In genomic region chr15:41284425-41285177, GRCh38 we compare ENCODE assay signal across 8 cellular contexts. TPM values are rescaled to one million over a fixed set of nuclear protein-coding genes. Genes with fewer than 3 reads are reported as not detected.
DNase-seq lines count a peak whose midpoint lies in the region; ATAC-seq and TF ChIP-seq lines count a peak whose summit lies in the region.

No MANE protein-coding gene starts in this region.

- H3K9me3 Mint-ChIP-seq in activated T-cell treated with anti-CD3 and anti-CD28 coated beads, Interleukin-2, amount 50 U/mL, for 4 hours, result no peaks in the 10 kb centered on the region

- CTCF ChIA-PET in RWPE1 (lab: Yijun Ruan, JAX), result no interaction called here

- H3K9me3 ChIP-seq in effector memory CD4-positive, alpha-beta T cell (ENCODE audit: control insufficient read depth, low read length), result no peaks in the 10 kb centered on the region
- H3K9me3 ChIP-seq in mesodermal cell (ENCODE audit: control insufficient read depth, low read length) (no peaks in the 10 kb centered on the region), uterus (no peaks in the 10 kb centered on the region)

- no peak for ATAC-seq in activated T-cell treated with anti-CD3 and anti-CD28 coated beads, Interleukin-2, amount 50 U/mL, for 4 hours
- no peak for ATAC-seq in HG03097 (IDR thresholded peaks at IDR 0.05; ENCODE audit: low FRiP score, unreplicated experiment)

- H3K4me3 ChIP-seq in effector memory CD4-positive, alpha-beta T cell (ENCODE audit: insufficient read depth, low read depth, low read length, poor library complexity, severe bottlenecking), result peak overlapping the region; percentile 82
- peak overlapping the region; percentile 81 for H3K4me3 ChIP-seq in mesodermal cell (ENCODE audit: extremely low read depth, insufficient read depth, low read length, poor library complexity, severe bottlenecking)
- peak overlapping the region; percentile 74 to 82 for H3K4me3 ChIP-seq in uterus

- H3K36me3 Mint-ChIP-seq in activated T-cell treated with anti-CD3 and anti-CD28 coated beads, Interleukin-2, amount 50 U/mL, for 4 hours (ENCODE audit: insufficient read depth), result peaks cover 33% of the 10 kb centered on the region

- H3K27me3 ChIP-seq in effector memory CD4-positive, alpha-beta T cell (replicated peaks; ENCODE audit: control insufficient read depth, insufficient read depth, low read length, poor library complexity, severe bottlenecking), result no peaks in the 10 kb centered on the region
- H3K27me3 ChIP-seq in uterus, result no peaks in the 10 kb centered on the region

- peak overlapping the region; percentile 99 for H3K4me3 Mint-ChIP-seq in activated T-cell treated with anti-CD3 and anti-CD28 coated beads, Interleukin-2, amount 50 U/mL, for 4 hours

- DNase-seq in activated T-cell treated with anti-CD3 and anti-CD28 coated beads, Interleukin-2, amount 50 U/mL, for 4 hours, result no peak
- DNase-seq in activated T-cell treated with anti-CD3 and anti-CD28 coated beads, Interleukin-2, amount 50 U/mL, for 48 hours, result no peak
- peak; percentile 34 for DNase-seq in RWPE1 (ENCODE audit: low spot score)
- no peak for DNase-seq in effector memory CD4-positive, alpha-beta T cell
- no peak for DNase-seq in uterus
- DNase-seq in OCI-M2 (lab: John Stamatoyannopoulos, UW; ENCODE audit: unreplicated experiment), result no peak

- TF ChIP-seq POLR2A in uterus (IDR thresholded peaks at IDR 0.05), result no peak

- H3K27me3 Mint-ChIP-seq in activated T-cell treated with anti-CD3 and anti-CD28 coated beads, Interleukin-2, amount 50 U/mL, for 4 hours (ENCODE audit: low read depth), result no peaks in the 10 kb centered on the region

- intact Hi-C loops in uterus (cut with DNase I; ENCODE audit: low total_unique reads), result no loop called here

- peak overlapping the region; percentile 91 for H3K27ac ChIP-seq in RWPE1
- H3K27ac ChIP-seq in effector memory CD4-positive, alpha-beta T cell (ENCODE audit: insufficient read depth, low read length, poor library complexity, severe bottlenecking), result peak overlapping the region; percentile 87
- H3K27ac ChIP-seq in mesodermal cell (ENCODE audit: low read depth, low read length, severe bottlenecking), result peak overlapping the region; percentile 62
- peak overlapping the region; percentile 88 to 89 for H3K27ac ChIP-seq in uterus

- TF ChIP-seq CTCF in RWPE1 (conservative IDR thresholded peaks at IDR 0.05; ENCODE audit: low read depth), result no peak
- no peak for TF ChIP-seq CTCF in uterus (IDR thresholded peaks at IDR 0.05)

- peaks cover 27% of the 10 kb centered on the region for H3K36me3 ChIP-seq in effector memory CD4-positive, alpha-beta T cell (ENCODE audit: control insufficient read depth, insufficient read depth, low read length)
- H3K36me3 ChIP-seq in mesodermal cell (ENCODE audit: control insufficient read depth, insufficient read depth, low read length) (peaks cover 50% of the 10 kb centered on the region), uterus (peaks cover 0 to 2% of the 10 kb centered on the region in 2 donors)

- 0 to 1% methylated on average over 13 to 18 of the region's 20 CpGs for WGBS in mesodermal cell (ENCODE audit: insufficient coverage in 2 of 2), 2 experiments

- POLR2A ChIA-PET in RWPE1 (lab: Yijun Ruan, JAX; ENCODE audit: low non-redundant PET), result interaction anchor here (1.0 kb wide), 1 partner anchor 76 kb away, joined by 3 read pairs; no protein-coding TSS in a partner anchor

- H3K4me1 ChIP-seq in effector memory CD4-positive, alpha-beta T cell (ENCODE audit: control insufficient read depth, insufficient read depth, low read length, poor library complexity, severe bottlenecking), result peaks cover 13% of the 10 kb centered on the region
- no peaks in the 10 kb centered on the region for H3K4me1 ChIP-seq in mesodermal cell (ENCODE audit: control insufficient read depth, insufficient read depth, low read length, poor library complexity, severe bottlenecking)
- peaks cover 0 to 3% of the 10 kb centered on the region in 2 donors for H3K4me1 ChIP-seq in uterus

- peaks cover 47% of the 10 kb centered on the region for H3K4me1 Mint-ChIP-seq in activated T-cell treated with anti-CD3 and anti-CD28 coated beads, Interleukin-2, amount 50 U/mL, for 4 hours (ENCODE audit: low read depth)

RNA-seq across cellular contexts. Expression of gene OIP5, which starts 47.8 kb away (rescaled TPM):
- total RNA-seq in activated T-cell treated with anti-CD3 and anti-CD28 coated beads, Interleukin-2, amount 50 U/mL, for 4 hours, result 10 to 100 TPM in 1 of 3 donors, 1 to 10 TPM in 2; 8.5 to 10.2 (median 9.5) TPM
- 16.7 TPM for polyA plus RNA-seq in mesodermal cell (2013, experiment 1 of 2)
- polyA plus RNA-seq in mesodermal cell (2013, experiment 2 of 2), result 19.9 TPM
- 10 to 100 TPM in 1 of 4 donors, not detected in 3; 11.0 TPM for total RNA-seq in uterus

RNA-seq across cellular contexts. Expression of gene NUSAP1, which starts 48.1 kb away (rescaled TPM):
- total RNA-seq in activated T-cell treated with anti-CD3 and anti-CD28 coated beads, Interleukin-2, amount 50 U/mL, for 4 hours, result 10 to 100 TPM; 10.1 to 19.0 (median 18.5) TPM
- polyA plus RNA-seq in mesodermal cell (2013, experiment 1 of 2), result 84.4 TPM
- polyA plus RNA-seq in mesodermal cell (2013, experiment 2 of 2), result 105 TPM
- total RNA-seq in uterus, result 100 to 1,000 TPM in 1 of 4 donors, 1 to 10 TPM in 1, not detected in 2; 1.0 to 101 TPM

RNA-seq across cellular contexts. Expression of gene CHP1, which starts 53.5 kb away (rescaled TPM):
- 10 to 100 TPM; 43.2 to 53.3 (median 46.7) TPM for total RNA-seq in activated T-cell treated with anti-CD3 and anti-CD28 coated beads, Interleukin-2, amount 50 U/mL, for 4 hours
- polyA plus RNA-seq in mesodermal cell (2013, experiment 1 of 2), result 90.6 TPM
- 89.1 TPM for polyA plus RNA-seq in mesodermal cell (2013, experiment 2 of 2)
- 100 to 1,000 TPM in 1 of 4 donors, 10 to 100 TPM in 3; 54.7 to 129 (median 65.6) TPM for total RNA-seq in uterus

RNA-seq across cellular contexts. Expression of gene EXD1, which starts 54.0 kb away (rescaled TPM):
- not detected for total RNA-seq in activated T-cell treated with anti-CD3 and anti-CD28 coated beads, Interleukin-2, amount 50 U/mL, for 4 hours
- polyA plus RNA-seq in mesodermal cell (2013, experiment 1 of 2), result not detected
- polyA plus RNA-seq in mesodermal cell (2013, experiment 2 of 2), result not detected
- total RNA-seq in uterus, result not detected
